ENCODE assay signal across 24 cellular contexts in genomic region chr19:47024502-47024901, GRCh38. TPM values are rescaled to one million over a fixed set of nuclear protein-coding genes. Genes with fewer than 3 reads are reported as not detected.
DNase-seq lines count a peak whose midpoint lies in the region; ATAC-seq and TF ChIP-seq lines count a peak whose summit lies in the region.
"Had no signal": no experiment of that assay in that cellular context is flagged by ENCODE, and none has a peak within 500 bp of the region (broad histone marks: within the 10 kb centered on the region; RNA-seq: fewer than 3 reads in every experiment).

No MANE protein-coding gene starts in this region.

- no peak overlapping the region for H3K14ac ChIP-seq in IMR-90 (replicated peaks; ENCODE audit: low read depth, low read length)

- no peak overlapping the region for H2BK20ac ChIP-seq in IMR-90 (ENCODE audit: low read depth, low read length)

- no peak overlapping the region for H3K18ac ChIP-seq in IMR-90 (ENCODE audit: low read depth, low read length)

- no peaks in the 10 kb centered on the region for H3K9me1 ChIP-seq in IMR-90 (ENCODE audit: insufficient read depth, low read length)

- in situ Hi-C loops in IMR-90 (cut with MboI; ENCODE audit: low sequenced_read_pairs), result no loop called here
- in situ Hi-C loops in GM13977 (cut with MboI; ENCODE audit: low pct_unique_long_range_greater_than_20kb, low sequenced_read_pairs, unreplicated experiment), result no loop called here

- H3K79me1 ChIP-seq in IMR-90 (ENCODE audit: low read depth in 1 of 2, low read length in 2 of 2), result no peaks in the 10 kb centered on the region

- intact Hi-C loops in IMR-90 (cut with micrococcal nuclease), result no loop called here

- H2AFZ ChIP-seq in IMR-90 (replicated peaks; ENCODE audit: low read length, poor library complexity), result no peak overlapping the region

- no peaks in the 10 kb centered on the region for H3K9me3 Mint-ChIP-seq in activated T-cell treated with anti-CD3 and anti-CD28 coated beads, Interleukin-2, amount 50 U/mL, for 4 hours
- H3K9me3 Mint-ChIP-seq: CD8-positive, alpha-beta memory T cell had no signal

- no peaks in the 10 kb centered on the region for H3K9me3 ChIP-seq in IMR-90 (ENCODE audit: control insufficient read depth, insufficient read depth, low read length)
- H3K9me3 ChIP-seq: BE2C, BLaER1 had no signal

- no peak overlapping the region for H3K4me3 ChIP-seq in IMR-90 (ENCODE audit: insufficient read depth, low read depth, low read length)
- H3K4me3 ChIP-seq: BLaER1, GM12878 had no signal

- POLR2A ChIA-PET in HEK293T (lab: Yijun Ruan, JAX), result interaction anchor here (1.1 kb wide), 1 partner anchor 23 kb away, joined by 5 read pairs; no protein-coding TSS in a partner anchor
- POLR2A ChIA-PET in IMR-90 (lab: Charles Lee; ENCODE audit: unreplicated experiment), result no interaction called here

- no peak for TF ChIP-seq POLR2A in IMR-90 (IDR thresholded peaks at IDR 0.05; ENCODE audit: low read depth, low read length)

- no peak overlapping the region for H3K9ac ChIP-seq in IMR-90 (ENCODE audit: low read depth, low read length)
- H3K9ac ChIP-seq: BLaER1 had no signal

- no peaks in the 10 kb centered on the region for H3K36me3 ChIP-seq in IMR-90 (ENCODE audit: control insufficient read depth, insufficient read depth, low read length)
- H3K36me3 ChIP-seq: BE2C, BLaER1 had no signal

- no peak overlapping the region for H2BK15ac ChIP-seq in IMR-90 (ENCODE audit: low read depth, low read length)

- H3K27ac ChIP-seq in IMR-90 (ENCODE audit: insufficient read depth, low read length), result no peak overlapping the region
- H3K27ac ChIP-seq: BLaER1 had no signal

- H2AK5ac ChIP-seq in IMR-90 (ENCODE audit: low read depth, low read length), result no peak overlapping the region

- CTCF ChIA-PET in HEK293T (lab: Yijun Ruan, JAX) (no interaction called here), IMR-90 (lab: Yijun Ruan, JAX) (no interaction called here)

- peaks cover 6% of the 10 kb centered on the region; the same call in 1 of the 2 replicates for H4K20me1 ChIP-seq in IMR-90 (ENCODE audit: insufficient read depth, low read length)

- peaks cover 66% of the 10 kb centered on the region for H3K27me3 Mint-ChIP-seq in activated T-cell treated with anti-CD3 and anti-CD28 coated beads, Interleukin-2, amount 50 U/mL, for 4 hours (ENCODE audit: low read depth)

- dilution Hi-C loops in IMR-90 (cut with HindIII; ENCODE audit: low sequenced_read_pairs, unreplicated experiment), result no loop called here

- peaks cover 6% of the 10 kb centered on the region; the same call in 1 of the 2 replicates for H3K4me1 ChIP-seq in IMR-90 (ENCODE audit: control insufficient read depth, insufficient read depth, low read length)
- H3K4me1 ChIP-seq: BE2C had no signal

- H3K4me2 ChIP-seq in IMR-90 (ENCODE audit: low read depth, low read length), result no peak overlapping the region
- H3K4me2 ChIP-seq: BLaER1 had no signal

- H2AK9ac ChIP-seq in IMR-90 (replicated peaks; ENCODE audit: low read depth, low read length, poor library complexity), result no peak overlapping the region

- no peak overlapping the region for H3K56ac ChIP-seq in IMR-90 (ENCODE audit: extremely low read depth, insufficient read depth, low read length)

- no peak overlapping the region for H4K5ac ChIP-seq in IMR-90 (ENCODE audit: low read depth, low read length)

- H3K4me1 Mint-ChIP-seq in activated T-cell treated with anti-CD3 and anti-CD28 coated beads, Interleukin-2, amount 50 U/mL, for 4 hours (ENCODE audit: low read depth), result peaks cover 10% of the 10 kb centered on the region

- no peak for TF ChIP-seq CTCF in IMR-90 (conservative IDR thresholded peaks at IDR 0.05; ENCODE audit: low read depth, low read length)
- TF ChIP-seq CTCF in GM13977 (IDR thresholded peaks at IDR 0.05; ENCODE audit: extremely low read depth, insufficient read depth, missing control alignments), result no peak

- H4K91ac ChIP-seq in IMR-90 (ENCODE audit: insufficient read depth, low read depth, low read length), result no peak overlapping the region

- H2BK120ac ChIP-seq in IMR-90 (ENCODE audit: low read depth, low read length), result no peak overlapping the region

- TF ChIP-seq RAD21 in IMR-90 (IDR thresholded peaks at IDR 0.05; ENCODE audit: low read length), result no peak

- H3K23ac ChIP-seq in IMR-90 (ENCODE audit: low read depth, low read length), result peak overlapping the region; percentile 42; the same call in 1 of the 2 replicates

- H3K36me3 Mint-ChIP-seq in activated T-cell treated with anti-CD3 and anti-CD28 coated beads, Interleukin-2, amount 50 U/mL, for 4 hours (ENCODE audit: insufficient read depth), result no peaks in the 10 kb centered on the region
- H3K36me3 Mint-ChIP-seq: CD4-positive, alpha-beta memory T cell; CD4-positive, CD25-positive, alpha-beta regulatory T cell; CD8-positive, alpha-beta memory T cell had no signal

- no peak overlapping the region for H2BK5ac ChIP-seq in IMR-90 (ENCODE audit: low read depth, low read length, poor library complexity, severe bottlenecking)

- no peak overlapping the region for H3K4ac ChIP-seq in IMR-90 (ENCODE audit: low read depth, low read length)

- no peak for ATAC-seq in IMR-90 (ENCODE audit: low read depth)
- no peak for ATAC-seq in activated T-cell treated with anti-CD3 and anti-CD28 coated beads, Interleukin-2, amount 50 U/mL, for 4 hours
- ATAC-seq: GM12878 had no signal

- 73% methylated on average over 2 of the region's 5 CpGs; no CpG with 5 or more reads in 1 of the 2 experiments for WGBS in IMR-90 (ENCODE audit: extremely low coverage in 2 of 2, insufficient read length in 1 of 2), 2 experiments

- H3K4me3 Mint-ChIP-seq in activated T-cell treated with anti-CD3 and anti-CD28 coated beads, Interleukin-2, amount 50 U/mL, for 4 hours, result no peak overlapping the region
- H3K4me3 Mint-ChIP-seq: CD4-positive, alpha-beta memory T cell; CD4-positive, CD25-positive, alpha-beta regulatory T cell; CD8-positive, alpha-beta memory T cell had no signal

- no peak for DNase-seq in HEK293T (ENCODE audit: extremely low spot score)
- no peak for DNase-seq in IMR-90
- peak; percentile 33 for DNase-seq in ecto neural progenitor cell (ENCODE audit: low spot score)
- DNase-seq in cerebellum (ENCODE audit: low spot score), result no peak
- DNase-seq in activated T-cell treated with anti-CD3 and anti-CD28 coated beads, Interleukin-2, amount 50 U/mL, for 4 hours, result no peak
- DNase-seq in GM13977 (ENCODE audit: low spot score), result no peak
- DNase-seq: 8988T; ACHN; BE2C; C1 segment of cervical spinal cord; CD4-positive, alpha-beta memory T cell; CD4-positive, CD25-positive, alpha-beta regulatory T cell; CD8-positive, alpha-beta memory T cell; COR-L47; DMS 273 treated with DMSO at 0.1 percent for 48 hours; DMS153; DMS79; DND-41; EL; GDM1 had no signal

- no TSS peak for BruUV-seq in IMR-90 (replicated peaks; lab: Mats Ljungman, UMichigan)

- H4K8ac ChIP-seq in IMR-90 (ENCODE audit: low read depth in 2 of 2, low read length in 2 of 2), result no peak overlapping the region

- peaks cover 60% of the 10 kb centered on the region for H3K27me3 ChIP-seq in IMR-90 (ENCODE audit: control insufficient read depth, insufficient read depth, low read length)

TF ChIP-seq in HEK293T, 16 proteins besides CTCF, POLR2A, EP300 and RAD21:
- TF ChIP-seq FOXK2 (IDR thresholded peaks at IDR 0.05) (no peak), FOXA1 (IDR thresholded peaks at IDR 0.05) (no peak), BHLHE40 (IDR thresholded peaks at IDR 0.05; ENCODE audit: borderline replicate concordance) (no peak), ZNF384 (IDR thresholded peaks at IDR 0.05) (peak; percentile 39; the same call in 1 of the 2 replicates), L3MBTL2 (conservative IDR thresholded peaks at IDR 0.05) (no peak)

TF ChIP-seq in IMR-90, 13 proteins besides CTCF, POLR2A, EP300 and RAD21 (continues in another document):
- TF ChIP-seq ELK1 (IDR thresholded peaks at IDR 0.05; ENCODE audit: borderline replicate concordance, low read depth, low read length) (no peak), MAFK (IDR thresholded peaks at IDR 0.05; ENCODE audit: low read depth, low read length) (no peak), RCOR1 (IDR thresholded peaks at IDR 0.05; ENCODE audit: insufficient replicate concordance, low read length) (no peak), BHLHE40 (IDR thresholded peaks at IDR 0.05; ENCODE audit: low read depth, low read length) (no peak), RFX5 (IDR thresholded peaks at IDR 0.05; ENCODE audit: low read depth, low read length) (no peak), MXI1 (IDR thresholded peaks at IDR 0.05; ENCODE audit: borderline replicate concordance, low read depth, low read length) (no peak), NFE2L2 (IDR thresholded peaks at IDR 0.05; ENCODE audit: low read depth, low read length) (no peak), MAZ (IDR thresholded peaks at IDR 0.05; ENCODE audit: borderline replicate concordance, low read depth, low read length) (no peak), SMC3 (IDR thresholded peaks at IDR 0.05; ENCODE audit: low read depth, low read length) (no peak), CEBPB (IDR thresholded peaks at IDR 0.05; ENCODE audit: low read depth, low read length) (no peak), FOS (IDR thresholded peaks at IDR 0.05; ENCODE audit: low read depth, low read length) (no peak), CHD1 (IDR thresholded peaks at IDR 0.05; ENCODE audit: low read depth, low read length) (no peak)

RNA-seq across cellular contexts. Expression of gene NPAS1, which starts 4.9 kb away (rescaled TPM):
- total RNA-seq in IMR-90 (2012; rRNA removed) (0.36 and 0.56 TPM in 2 replicates), cerebellum (0.36 TPM)
- 5.7 and 7.4 TPM in 2 replicates for polyA plus RNA-seq in IMR-90 (2012; rRNA removed)
- 6.7 and 7.2 TPM in 2 replicates for polyA plus RNA-seq in IMR-90 (2012; cell fraction: cytosol; rRNA removed)
- 6.1 and 23.6 TPM in 2 replicates for polyA plus RNA-seq in IMR-90 (2012; cell fraction: nucleus; rRNA removed; ENCODE audit: low replicate concordance)
- total RNA-seq in activated T-cell treated with anti-CD3 and anti-CD28 coated beads, Interleukin-2, amount 50 U/mL, for 4 hours, result under 1 TPM in 1 of 3 donors, not detected in 2; 0.14 TPM
- total RNA-seq: Daoy had no signal
- polyA plus RNA-seq: CD14-positive monocyte; CD4-positive, alpha-beta memory T cell; CD8-positive, alpha-beta memory T cell had no signal

RNA-seq across cellular contexts. Expression of gene TMEM160, which starts 23.9 kb away (rescaled TPM):
- total RNA-seq in IMR-90 (2012; rRNA removed) (9.2 and 10.6 TPM in 2 replicates), cerebellum (12.2 TPM)
- 25.7 and 48.9 TPM in 2 replicates for polyA plus RNA-seq in IMR-90 (2012; rRNA removed)
- 61.5 and 62.1 TPM in 2 replicates for polyA plus RNA-seq in IMR-90 (2012; cell fraction: cytosol; rRNA removed)
- 7.7 and 30.6 TPM in 2 replicates for polyA plus RNA-seq in IMR-90 (2012; cell fraction: nucleus; rRNA removed; ENCODE audit: low replicate concordance)
- 10 to 100 TPM; 57.1 to 61.6 (median 57.6) TPM for total RNA-seq in activated T-cell treated with anti-CD3 and anti-CD28 coated beads, Interleukin-2, amount 50 U/mL, for 4 hours
